In genomic region chr2:182718459-182718858, GRCh38 we compare ENCODE assay signal across 31 cellular contexts. TPM values are rescaled to one million over a fixed set of nuclear protein-coding genes. Genes with fewer than 3 reads are reported as not detected.
DNase-seq lines count a peak whose midpoint lies in the region; ATAC-seq, FAIRE-seq and TF ChIP-seq lines count a peak whose summit lies in the region.
"Had no signal": no experiment of that assay in that cellular context is flagged by ENCODE, and none has a peak within 500 bp of the region (broad histone marks: within the 10 kb centered on the region; RNA-seq: fewer than 3 reads in every experiment).

No MANE protein-coding gene starts in this region.

- no peaks in the 10 kb centered on the region for H3K9me2 ChIP-seq in SU-DHL-6 (replicated peaks; ENCODE audit: insufficient read depth, low read length)

- no peak overlapping the region for H2AFZ ChIP-seq in KMS-11 (ENCODE audit: low read depth)
- no peak overlapping the region for H2AFZ ChIP-seq in SU-DHL-6 (ENCODE audit: low read depth, low read length, severe bottlenecking)
- H2AFZ ChIP-seq: hepatocyte had no signal

- peak overlapping the region; percentile 12; the same call in 1 of the 2 replicates for H3K4me2 ChIP-seq in KMS-11
- H3K4me2 ChIP-seq in SU-DHL-6 (ENCODE audit: low read depth, low read length, poor library complexity, severe bottlenecking), result peak overlapping the region; percentile 98

- POLR2A ChIA-PET in A673 (lab: Charles Lee; ENCODE audit: low non-redundant PET), result no interaction called here

- H3K4me3 ChIP-seq in A673 (ENCODE audit: low read depth, low read length, poor library complexity, severe bottlenecking) (peak overlapping the region; percentile 13), KMS-11 (IDR thresholded peaks at IDR 0.05; ENCODE audit: insufficient read depth, low read depth, low read length) (no peak overlapping the region), SU-DHL-6 (ENCODE audit: insufficient read depth, low read length, poor library complexity, severe bottlenecking) (peak overlapping the region; percentile 78)
- H3K4me3 ChIP-seq: A549, HAP-1, hepatocyte, lower lobe of right lung, upper lobe of right lung had no signal

- CTCF ChIA-PET in A673 (lab: Charles Lee), result no interaction called here

- peak overlapping the region in 3 of 6 donors; percentile 10 to 74 (median 15) for H3K27ac Mint-ChIP-seq in naive B cell
- H3K27ac Mint-ChIP-seq: activated CD4-positive, alpha-beta T cell treated with anti-CD3 and anti-CD28 coated beads for 36 hours; activated CD8-positive, alpha-beta T cell treated with anti-CD3 and anti-CD28 coated beads, Interleukin-2, amount 10 ng/mL, durations not matched to agents 7 days and 5 days; activated T-helper 17 cell treated with anti-CD3 and anti-CD28 coated beads, Interleukin-2, amount 50 U/mL, for 72 hours; natural killer cell; stimulated activated effector memory CD8-positive, alpha-beta T cell treated with anti-CD3 and anti-CD28 coated beads, Interleukin-12 subunit alpha, Interleukin-12 subunit beta, amount 100 ng/mL, for 72 hours had no signal

- BruUV-seq in A673 (replicated peaks; lab: Mats Ljungman, UMichigan), result no TSS peak

- no peak overlapping the region for H3K9ac ChIP-seq in KMS-11
- H3K9ac ChIP-seq in SU-DHL-6 (ENCODE audit: low read length), result peak overlapping the region; percentile 83

- H3K79me2 ChIP-seq in KMS-11 (ENCODE audit: insufficient read depth, low read depth) (peaks cover 7% of the 10 kb centered on the region; the same call in 1 of the 2 replicates), SU-DHL-6 (ENCODE audit: insufficient read depth, low read length) (peaks cover 49% of the 10 kb centered on the region)

- peaks cover 40% of the 10 kb centered on the region for H3F3A ChIP-seq in SU-DHL-6 (ENCODE audit: insufficient read depth)

- intact Hi-C loops in A673 (cut with micrococcal nuclease; ENCODE audit: unreplicated experiment), result no loop called here
- intact Hi-C loops in Right ventricle myocardium inferior (cut with DNase I), result loop anchor here (5.0 kb wide), 1 partner anchor 51 kb away; no protein-coding TSS in a partner anchor

- TF ChIP-seq CTCF in A673 (conservative IDR thresholded peaks at IDR 0.05; ENCODE audit: low read depth, low read length) (no peak), KMS-11 (conservative IDR thresholded peaks at IDR 0.05; ENCODE audit: low read depth, low read length) (no peak), SU-DHL-6 (IDR thresholded peaks at IDR 0.05; ENCODE audit: insufficient read depth, low read length, poor library complexity, severe bottlenecking) (no peak)

- H3K4me1 ChIP-seq in A673 (ENCODE audit: insufficient read depth, low read length, poor library complexity, severe bottlenecking) (peaks cover 28% of the 10 kb centered on the region), KMS-11 (ENCODE audit: low read depth, poor library complexity, severe bottlenecking) (peaks cover 32% of the 10 kb centered on the region)

- DNase-seq in A673 (ENCODE audit: low spot score) (no peak), naive B cell (peak; percentile 3), frontal cortex (ENCODE audit: low spot score in 2 of 2) (no peak), Right ventricle myocardium inferior (ENCODE audit: missing footprints) (no peak), NCI-H2171 treated with DMSO at 0.1 percent for 48 hours (lab: John Stamatoyannopoulos, UW) (no peak)
- no peak for DNase-seq in stimulated activated CD4-positive, alpha-beta T cell treated with anti-CD3 and anti-CD28 coated beads, Interleukin-15, amount 100 ng/mL, for 24 hours
- DNase-seq: activated CD4-positive, alpha-beta T cell treated with anti-CD3 and anti-CD28 coated beads for 36 hours; activated CD8-positive, alpha-beta T cell treated with anti-CD3 and anti-CD28 coated beads, Interleukin-2, amount 10 ng/mL, durations not matched to agents 7 days and 5 days; activated naive CD4-positive, alpha-beta T cell treated with anti-CD3 and anti-CD28 coated beads, Interleukin-2, amount 50 U/mL, for 16 hours; CD8-positive, alpha-beta memory T cell; DMS 273 treated with DMSO at 0.1 percent for 48 hours; dorsolateral prefrontal cortex; lower lobe of right lung; natural killer cell; NCI-H1092 treated with DMSO at 0.1 percent for 48 hours; NCI-H187; NCI-H524 treated with DMSO at 0.1 percent for 48 hours; NK-92 treated with Interleukin-12 subunit alpha and Interleukin-12 subunit beta, amount 100 ng/mL, for 24 hours; nucleus accumbens; SHP77 treated with DMSO at 0.1 percent for 48 hours; substantia nigra; SW 1271; upper lobe of right lung had no signal

- peaks cover 6% of the 10 kb centered on the region in 2 donors for H3K36me3 Mint-ChIP-seq in naive B cell
- H3K36me3 Mint-ChIP-seq: natural killer cell had no signal

- H3K4me3 Mint-ChIP-seq in naive B cell, result peak overlapping the region in 2 of 8 donors; percentile 18 to 67
- H3K4me3 Mint-ChIP-seq: activated CD4-positive, alpha-beta T cell treated with anti-CD3 and anti-CD28 coated beads for 36 hours; activated CD8-positive, alpha-beta T cell treated with anti-CD3 and anti-CD28 coated beads, Interleukin-2, amount 10 ng/mL, durations not matched to agents 7 days and 5 days; activated T-helper 17 cell treated with anti-CD3 and anti-CD28 coated beads, Interleukin-2, amount 50 U/mL, for 72 hours; stimulated activated effector memory CD8-positive, alpha-beta T cell treated with anti-CD3 and anti-CD28 coated beads, Interleukin-12 subunit alpha, Interleukin-12 subunit beta, amount 100 ng/mL, for 72 hours had no signal

- H3K9me3 ChIP-seq in A673 (ENCODE audit: low read depth, low read length, poor library complexity, severe bottlenecking), result no peaks in the 10 kb centered on the region
- no peaks in the 10 kb centered on the region for H3K9me3 ChIP-seq in SU-DHL-6 (ENCODE audit: insufficient read depth, low read length)
- H3K9me3 ChIP-seq: A549, HAP-1, lower lobe of right lung, upper lobe of right lung had no signal

- no peak for FAIRE-seq in frontal cortex (lab: Jason Lieb, UNC)
- FAIRE-seq: A549 had no signal

- H3K27ac ChIP-seq in A673 (ENCODE audit: low read depth, low read length, poor library complexity, severe bottlenecking), result no peak overlapping the region
- no peak overlapping the region for H3K27ac ChIP-seq in KMS-11
- H3K27ac ChIP-seq in SU-DHL-6 (ENCODE audit: low read depth, low read length), result peak overlapping the region; percentile 98
- H3K27ac ChIP-seq: A549, hepatocyte, lower lobe of right lung, upper lobe of right lung had no signal

- peaks cover 0 to 3% (median 0%) of the 10 kb centered on the region in 7 donors for H3K9me3 Mint-ChIP-seq in naive B cell
- H3K9me3 Mint-ChIP-seq: activated T-helper 17 cell treated with anti-CD3 and anti-CD28 coated beads, Interleukin-2, amount 50 U/mL, for 72 hours; CD8-positive, alpha-beta memory T cell; natural killer cell; stimulated activated effector memory CD8-positive, alpha-beta T cell treated with anti-CD3 and anti-CD28 coated beads, Interleukin-12 subunit alpha, Interleukin-12 subunit beta, amount 100 ng/mL, for 72 hours had no signal

- no peaks in the 10 kb centered on the region for H3K27me3 Mint-ChIP-seq in naive B cell
- H3K27me3 Mint-ChIP-seq: activated CD4-positive, alpha-beta T cell treated with anti-CD3 and anti-CD28 coated beads for 36 hours; CD8-positive, alpha-beta memory T cell had no signal

- H3K4me1 Mint-ChIP-seq in naive B cell, result peaks cover 8 to 22% (median 18%) of the 10 kb centered on the region in 3 donors
- H3K4me1 Mint-ChIP-seq: natural killer cell; stimulated activated effector memory CD8-positive, alpha-beta T cell treated with anti-CD3 and anti-CD28 coated beads, Interleukin-12 subunit alpha, Interleukin-12 subunit beta, amount 100 ng/mL, for 72 hours had no signal

- ATAC-seq in naive B cell (ENCODE audit: low read depth in 2 of 2), result no peak
- ATAC-seq in Right ventricle myocardium inferior, result no peak
- ATAC-seq: A549; activated CD4-positive, alpha-beta T cell treated with anti-CD3 and anti-CD28 coated beads for 36 hours; activated CD8-positive, alpha-beta T cell treated with anti-CD3 and anti-CD28 coated beads, Interleukin-2, amount 10 ng/mL, durations not matched to agents 7 days and 5 days; activated T-helper 17 cell treated with anti-CD3 and anti-CD28 coated beads, Interleukin-2, amount 50 U/mL, for 72 hours; lower lobe of right lung; natural killer cell; Panc1; stimulated activated effector memory CD8-positive, alpha-beta T cell treated with anti-CD3 and anti-CD28 coated beads, Interleukin-12 subunit alpha, Interleukin-12 subunit beta, amount 100 ng/mL, for 72 hours; upper lobe of right lung had no signal

- no peaks in the 10 kb centered on the region for H4K20me1 ChIP-seq in KMS-11 (ENCODE audit: insufficient read depth)
- H4K20me1 ChIP-seq in SU-DHL-6 (ENCODE audit: low read depth, low read length), result 0 out of 2 replicates have a peak, but pooled peaks cover 4% of the 10 kb centered on the region

- H3K27me3 ChIP-seq in A673 (replicated peaks; ENCODE audit: insufficient read depth, low read depth, low read length, poor library complexity) (no peaks in the 10 kb centered on the region), KMS-11 (ENCODE audit: insufficient read depth, low read depth) (no peaks in the 10 kb centered on the region), SU-DHL-6 (ENCODE audit: low read length) (no peaks in the 10 kb centered on the region)
- H3K27me3 ChIP-seq: dorsolateral prefrontal cortex, hepatocyte, upper lobe of right lung had no signal

- H3K36me3 ChIP-seq in A673 (ENCODE audit: insufficient read depth, low read length, poor library complexity, severe bottlenecking) (peaks cover 29% of the 10 kb centered on the region), KMS-11 (ENCODE audit: insufficient read depth) (peaks cover 10% of the 10 kb centered on the region; the same call in 1 of the 2 replicates), SU-DHL-6 (ENCODE audit: low read length) (peaks cover 40% of the 10 kb centered on the region)

RNA-seq across cellular contexts. Expression of gene DNAJC10, which starts 2.4 kb away (rescaled TPM):
- 101 and 106 TPM in 2 replicates for total RNA-seq in A673 (2021)
- 100 to 1,000 TPM; 164 to 237 (median 213) TPM for polyA plus RNA-seq in naive B cell (ENCODE audit: low read depth in 6 of 6)
- total RNA-seq in frontal cortex, result 44.0 TPM
- 50.7 TPM for total RNA-seq in Right ventricle myocardium inferior
